In the genomic region with DNA sequence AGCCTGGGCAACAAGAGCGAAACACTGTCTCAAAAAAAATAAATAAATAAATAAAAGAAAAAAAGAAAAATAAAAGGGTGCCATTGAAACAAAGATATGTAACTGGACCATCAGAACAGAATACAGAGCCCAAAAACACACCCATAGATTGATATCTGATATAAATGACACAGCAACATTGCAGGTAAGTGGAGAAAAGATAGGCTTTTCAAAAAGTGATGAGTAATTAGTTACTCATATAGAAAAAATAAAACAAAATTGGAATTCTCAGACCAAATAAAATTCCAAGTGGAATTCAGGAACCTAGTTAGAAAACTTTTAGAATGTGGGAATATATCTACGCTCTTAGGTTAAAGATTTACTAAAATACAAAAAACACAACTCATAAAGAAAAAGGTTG, we compare ENCODE assay signal across 30 cellular contexts.
"Had no signal": no experiment of that assay in that cellular context is flagged by ENCODE, and none has a peak within 500 bp of the region (broad histone marks: within the 10 kb centered on the region; RNA-seq: fewer than 3 reads in every experiment).

No MANE protein-coding gene starts in this region.

- H3K36me3 ChIP-seq: colonic mucosa, esophagus muscularis mucosa, esophagus squamous epithelium, gastrocnemius medialis, gastroesophageal sphincter, heart left ventricle, heart right ventricle had no signal

- H3K27ac ChIP-seq: colonic mucosa, coronary artery, dorsolateral prefrontal cortex, epithelial cell of prostate, esophagus muscularis mucosa, esophagus squamous epithelium, foreskin keratinocyte, gastrocnemius medialis, gastroesophageal sphincter, heart left ventricle, heart right ventricle, hepatocyte had no signal

- H3K9me3 Mint-ChIP-seq: dendritic cell treated with granulocyte-macrophage colony-stimulating factor and Interleukin-4, amounts not matched to agents 40 ng/mL and 50 ng/mL, for 4 days; effector memory CD8-positive, alpha-beta T cell; endodermal cell had no signal

- H3K4me3 Mint-ChIP-seq: dendritic cell treated with granulocyte-macrophage colony-stimulating factor and Interleukin-4, amounts not matched to agents 40 ng/mL and 50 ng/mL, for 4 days; effector memory CD8-positive, alpha-beta T cell; endodermal cell had no signal

- H3K27ac Mint-ChIP-seq: dendritic cell treated with granulocyte-macrophage colony-stimulating factor and Interleukin-4, amounts not matched to agents 40 ng/mL and 50 ng/mL, for 4 days; effector memory CD8-positive, alpha-beta T cell; endodermal cell had no signal

- H2AFZ ChIP-seq: hepatocyte had no signal

- ATAC-seq: effector memory CD8-positive, alpha-beta T cell; esophagus mucosa; foreskin keratinocyte; gastrocnemius medialis; gastroesophageal sphincter; heart left ventricle; heart right ventricle had no signal

- H3K9me3 ChIP-seq: colonic mucosa, esophagus muscularis mucosa, esophagus squamous epithelium, gastrocnemius medialis, gastroesophageal sphincter had no signal

- H3K4me3 ChIP-seq: colonic mucosa, coronary artery, dorsolateral prefrontal cortex, esophagus muscularis mucosa, esophagus squamous epithelium, gastrocnemius medialis, gastroesophageal sphincter, heart left ventricle, heart right ventricle, hepatocyte had no signal

- FAIRE-seq: colon, endometrium, endothelial cell of umbilical vein, frontal cortex had no signal

- H3K27me3 ChIP-seq: colonic mucosa, dorsolateral prefrontal cortex, gastrocnemius medialis, hepatocyte had no signal

- H3K4me2 ChIP-seq: hepatocyte had no signal

- H3K4me1 ChIP-seq: colonic mucosa, esophagus muscularis mucosa, esophagus squamous epithelium, foreskin keratinocyte, gastrocnemius medialis, gastroesophageal sphincter, heart left ventricle, heart right ventricle had no signal

- H3K79me2 ChIP-seq: hepatocyte had no signal

- DNase-seq: colonic mucosa; cortex of kidney; dermis blood vessel endothelial cell; dorsolateral prefrontal cortex; effector CD4-positive, alpha-beta T cell; effector CD8-positive, alpha-beta T cell; effector memory CD4-positive, alpha-beta T cell; effector memory CD8-positive, alpha-beta T cell; endodermal cell; erythroblast; esophagus squamous epithelium; foreskin fibroblast; foreskin keratinocyte; foreskin melanocyte; gastrocnemius medialis; glutamatergic neuron; head of caudate nucleus; heart left ventricle; heart right ventricle had no signal
